9 cellular contexts compared by ENCODE assay signal in genomic region chr16:85774136-85774535, GRCh38.
"Had no signal": no experiment of that assay in that cellular context is flagged by ENCODE, and none has a peak within 500 bp of the region (broad histone marks: within the 10 kb centered on the region; RNA-seq: fewer than 3 reads in every experiment).

No MANE protein-coding gene starts in this region.

- H3K4me3 Mint-ChIP-seq: GM23338, H9, HFFc6 had no signal

- H2AFZ ChIP-seq: GM23248, GM23338 had no signal

- H3K9me3 Mint-ChIP-seq: GM23338, H9, HFFc6 had no signal

- H3K4me3 ChIP-seq: GM23248, GM23338, HAP-1 had no signal

- DNase-seq: GM23248, GOT3, H7, H9, HCEC 1CT, HFFc6 had no signal

- H3K4me1 Mint-ChIP-seq: GM23338 had no signal

- H3K9ac ChIP-seq: GM23248 had no signal

- ATAC-seq: GM23338, HCT116 had no signal

- H3K4me1 ChIP-seq: HAP-1 had no signal

- H3K4me2 ChIP-seq: GM23338 had no signal

- H3K27ac Mint-ChIP-seq: GM23338, H9, HFFc6 had no signal

- H3K27ac ChIP-seq: GM23248 had no signal

- H3K9me3 ChIP-seq: HAP-1 had no signal
